Comparison of ENCODE assay signal across 8 cellular contexts in the genomic region with DNA sequence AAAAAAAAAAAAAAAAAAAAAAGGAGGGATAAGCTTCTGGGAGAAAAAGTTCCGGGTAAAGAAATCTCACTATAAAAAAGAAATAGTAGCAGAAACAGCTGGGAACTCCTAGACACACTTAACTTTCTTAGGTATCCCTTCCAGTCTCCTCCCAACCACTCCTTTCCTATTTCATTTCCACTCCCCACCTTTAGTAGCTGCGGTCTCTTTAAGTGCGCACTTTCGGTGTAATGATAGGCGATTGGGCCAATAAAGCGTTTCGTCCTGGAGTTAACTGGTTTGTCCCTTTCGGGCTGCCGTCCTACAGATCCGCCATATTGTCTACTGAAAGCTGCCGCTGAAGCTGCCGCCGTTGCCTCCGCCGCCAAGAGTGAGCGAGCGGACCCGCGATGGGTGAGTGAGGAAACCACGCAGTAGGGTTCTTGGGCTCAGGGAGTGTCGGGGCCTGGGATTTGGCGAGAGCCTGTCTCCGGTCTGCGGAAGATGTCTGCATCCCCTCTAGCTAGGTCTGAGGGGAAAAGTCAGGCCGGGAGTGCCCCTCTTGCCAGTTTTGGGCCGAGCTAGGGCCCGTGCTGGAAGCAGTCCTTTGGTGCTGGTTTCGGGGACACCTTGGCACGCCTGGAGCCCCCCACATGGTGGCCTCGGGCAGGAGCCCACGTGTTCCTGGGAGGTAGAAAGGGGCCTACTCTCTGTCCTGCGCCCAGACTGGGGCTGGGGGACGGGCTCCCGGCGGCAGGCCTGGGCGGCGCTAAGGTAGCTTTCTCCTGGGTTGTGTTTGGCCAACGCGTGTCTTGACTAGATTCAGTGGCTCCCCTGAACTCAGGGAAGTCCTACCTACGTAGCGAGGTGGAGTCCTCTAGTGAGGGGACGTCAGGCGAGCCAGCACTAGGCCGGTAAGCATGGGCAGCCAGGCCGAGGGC. TPM values are rescaled to one million over a fixed set of nuclear protein-coding genes. Genes with fewer than 3 reads are reported as not detected.
DNase-seq lines count a peak whose midpoint lies in the region; ATAC-seq and TF ChIP-seq lines count a peak whose summit lies in the region.

A gene (plus strand): TSS at position 315 of the 920 bp plus-strand sequence. CDS start 75 bp downstream, at position 390.

- H3K36me3 ChIP-seq in Caco-2 (ENCODE audit: control insufficient read depth, insufficient read depth, low read length) (no peaks in the 10 kb centered on the region), PC-3 (ENCODE audit: low read depth, low read length) (peaks cover 7% of the 10 kb centered on the region; the same call in 1 of the 2 replicates), mucosa of descending colon (ENCODE audit: low read depth) (no peaks in the 10 kb centered on the region)

- no peaks in the 10 kb centered on the region for H3K9me2 ChIP-seq in PC-3 (replicated peaks; ENCODE audit: low read length)

- CTCF ChIA-PET in Caco-2 (lab: Charles Lee) = interaction anchor here (0.6 to 1.2 kb wide), 8 partner anchors 13 to 1420 kb away, joined by 3 to 8 read pairs (median 6); a partner anchor contains a TSS
- CTCF ChIA-PET in PC-3 (lab: Charles Lee) = interaction anchor here (0.5 to 1.0 kb wide), 6 partner anchors 35 to 319 kb away, joined by 3 to 4 read pairs (median 4); a partner anchor contains a TSS

- H3K9me3 ChIP-seq in Caco-2 (no peaks in the 10 kb centered on the region), PC-3 (ENCODE audit: low read length) (no peaks in the 10 kb centered on the region), mucosa of descending colon (no peaks in the 10 kb centered on the region)

- H3K4me1 Mint-ChIP-seq in Caco-2 (ENCODE audit: low read depth, unreplicated experiment) = peaks cover 10% of the 10 kb centered on the region

- intact Hi-C loops in Caco-2 (cut with micrococcal nuclease; ENCODE audit: unreplicated experiment) (loop anchor here (2.0 kb wide), 1 partner anchor 35 kb away; a partner anchor contains a TSS), PC-3 (cut with micrococcal nuclease) (loop anchor here (2.0 kb wide), 1 partner anchor 45 kb away; no protein-coding TSS in a partner anchor), mucosa of descending colon (cut with DNase I, micrococcal nuclease) (no loop called here)

- H3K27me3 ChIP-seq in Caco-2 (replicated peaks; ENCODE audit: control insufficient read depth, insufficient read depth, low read length) = no peaks in the 10 kb centered on the region
- no peaks in the 10 kb centered on the region for H3K27me3 ChIP-seq in PC-3 (ENCODE audit: low read length)

- H3K9ac ChIP-seq in PC-3 (ENCODE audit: low read length) = peak within 1 kb of the TSS; percentile 98

- H3K79me2 ChIP-seq in PC-3 (ENCODE audit: low read length) = peaks cover 53% of the 10 kb centered on the region

- peak within 1 kb of the TSS; percentile 97 for H3K4me3 Mint-ChIP-seq in Caco-2 (ENCODE audit: unreplicated experiment)

- peak within 1 kb of the TSS; percentile 73 for H3K27ac ChIP-seq in PC-3 (ENCODE audit: low read length)
- H3K27ac ChIP-seq in epithelial cell of prostate = peak within 1 kb of the TSS; percentile 93

- TF ChIP-seq CTCF in Caco-2 (IDR thresholded peaks at IDR 0.05; ENCODE audit: insufficient read depth in 1 of 2, low read depth in 1 of 2, low read length in 1 of 2, severe bottlenecking in 1 of 2, unreplicated experiment in 1 of 2) (no peak), PC-3 (conservative IDR thresholded peaks at IDR 0.05; ENCODE audit: low read depth, low read length) (no peak), mucosa of descending colon (IDR thresholded peaks at IDR 0.05) (no peak)

- POLR2A ChIA-PET in Caco-2 (lab: Charles Lee) = interaction anchor here (0.5 to 1.4 kb wide), 10 partner anchors 26 to 170 kb away, joined by 3 to 8 read pairs (median 4); a partner anchor contains a TSS
- POLR2A ChIA-PET in PC-3 (lab: Charles Lee; ENCODE audit: unreplicated experiment) = interaction anchor here (0.6 to 0.9 kb wide), 2 partner anchors 35 to 228 kb away, joined by 8 to 31 read pairs; a partner anchor contains a TSS

- peaks cover 5% of the 10 kb centered on the region for H3K36me3 Mint-ChIP-seq in Caco-2 (ENCODE audit: insufficient read depth, unreplicated experiment)

- peaks cover 10% of the 10 kb centered on the region for H3K4me1 ChIP-seq in Caco-2
- H3K4me1 ChIP-seq in PC-3 (ENCODE audit: insufficient read depth, low read length) = peaks cover 7% of the 10 kb centered on the region; the same call in 1 of the 2 replicates
- peaks cover 25% of the 10 kb centered on the region for H3K4me1 ChIP-seq in mucosa of descending colon (ENCODE audit: low read depth)

- H3F3A ChIP-seq in PC-3 (ENCODE audit: low read length, unreplicated experiment) = no peaks in the 10 kb centered on the region

- peak within 1 kb of the TSS; percentile 90 for H3K27ac Mint-ChIP-seq in Caco-2 (ENCODE audit: unreplicated experiment)

- H3K4me3 ChIP-seq in Caco-2 (ENCODE audit: low read depth, low read length) = peak within 1 kb of the TSS; percentile 63
- peak within 1 kb of the TSS; percentile 96 for H3K4me3 ChIP-seq in Jurkat, Clone E6-1 (ENCODE audit: low read length)
- H3K4me3 ChIP-seq in PC-3 (ENCODE audit: low read length) = peak within 1 kb of the TSS; percentile 97
- H3K4me3 ChIP-seq in mucosa of descending colon = peak within 1 kb of the TSS; percentile 73

- H4K20me1 ChIP-seq in PC-3 (ENCODE audit: low read length) = peaks cover 33% of the 10 kb centered on the region

- peak within 1 kb of the TSS; percentile 75 for H2AFZ ChIP-seq in PC-3 (ENCODE audit: low read length)

- no peaks in the 10 kb centered on the region for H3K27me3 Mint-ChIP-seq in Caco-2 (ENCODE audit: insufficient read depth, unreplicated experiment)

- H3K9me3 Mint-ChIP-seq in Caco-2 (ENCODE audit: unreplicated experiment) = no peaks in the 10 kb centered on the region

- peak; percentile 74 for ATAC-seq in GM21423 (IDR thresholded peaks at IDR 0.05; ENCODE audit: unreplicated experiment)
- peak; percentile 82 for ATAC-seq in PC-3
- ATAC-seq in mucosa of descending colon = peak; percentile 94

- peak within 1 kb of the TSS; percentile 100 for H3K4me2 ChIP-seq in PC-3 (ENCODE audit: low read length)

- BruUV-seq in Caco-2 (replicated peaks; lab: Mats Ljungman, UMichigan) = TSS peak; percentile 29
- BruUV-seq in PC-3 (replicated peaks; lab: Mats Ljungman, UMichigan) = TSS peak; percentile 62

- DNase-seq in Caco-2 (peak; percentile 87 to 92), PC-3 (peak; percentile 95), activated T-cell treated with anti-CD3 and anti-CD28 coated beads for 4 hours (peak; percentile 84), epithelial cell of prostate (ENCODE audit: low read depth, low spot score) (peak; percentile 89), mucosa of descending colon (peak; percentile 86 to 94 (median 89))
- DNase-seq in Jurkat, Clone E6-1 (ENCODE audit: low read depth, low spot score) = peak; percentile 97
- peak; percentile 69 to 79 for DNase-seq in stimulated activated CD8-positive, alpha-beta memory T cell treated with anti-CD3 and anti-CD28 coated beads, Interleukin-4, amount 100 ng/mL, for 1 hour (ENCODE audit: low read depth in 2 of 2, low spot score in 1 of 2)

RNA-seq across cellular contexts. Expression of the gene that starts here (rescaled TPM):
- total RNA-seq in Caco-2 (2022) (49.8 and 52.8 TPM in 2 replicates), PC-3 (2014; rRNA removed) (45.7 and 45.8 TPM in 2 replicates), mucosa of descending colon (10 to 100 TPM; 47.1 to 70.7 (median 50.1) TPM)
- polyA plus RNA-seq in Jurkat, Clone E6-1 (2012; ENCODE audit: insufficient read depth, insufficient read length) = 14.8 TPM

Comparison
In these comparisons a context has a peak if more than half of its experiments do, and no peak if none do; other contexts are left out.
1. Peak in every context shown above with its lines: DNase-seq, ATAC-seq, H3K4me3 ChIP-seq and H3K27ac ChIP-seq.
2. intact Hi-C loops: an anchor here in Caco-2 (2.0 kb wide) and PC-3 (2.0 kb wide); none called in mucosa of descending colon.